In the genomic region with DNA sequence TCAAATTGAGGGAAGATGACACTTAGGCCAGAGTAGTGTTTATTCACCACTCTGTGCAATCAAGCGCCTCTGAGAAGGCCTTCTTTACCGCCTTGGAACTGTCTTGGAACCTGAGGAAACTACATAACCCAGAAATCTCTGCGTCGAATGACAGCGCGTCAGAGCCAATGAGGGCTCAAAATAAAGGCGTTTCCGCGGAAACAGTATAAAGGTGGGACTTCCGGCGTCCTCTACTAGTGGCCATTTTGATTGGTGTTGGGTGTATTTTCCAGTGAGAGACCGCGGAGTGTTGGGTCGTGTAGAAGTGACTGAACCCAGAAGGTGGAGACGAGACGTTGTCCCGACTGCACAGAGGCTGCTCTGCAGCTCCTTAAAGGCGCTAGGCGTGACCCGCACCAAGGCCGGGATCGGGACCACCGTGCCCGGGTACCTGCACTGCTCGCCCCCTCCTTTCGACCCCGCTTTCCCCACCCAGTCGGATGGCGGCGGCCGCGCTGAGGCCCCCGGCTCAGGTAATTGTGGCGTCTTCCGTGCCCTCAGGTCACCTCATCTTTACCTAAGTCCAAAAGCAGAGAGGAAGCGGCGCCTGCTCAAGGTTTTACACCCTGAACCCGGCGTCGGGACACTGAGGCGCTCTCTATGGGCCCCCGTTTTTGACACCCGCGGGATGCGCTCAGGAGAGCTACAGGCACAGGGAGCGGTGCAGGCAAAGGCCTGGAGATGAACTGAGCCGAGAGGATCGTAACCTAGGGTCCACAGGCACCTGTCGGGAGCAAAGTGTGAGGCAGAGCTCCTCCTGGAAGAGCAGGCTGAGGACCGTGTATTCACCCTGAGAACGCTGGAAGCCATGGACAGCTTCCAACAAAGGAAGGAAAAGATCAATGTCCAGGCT, we compare ENCODE assay signal across 1 cellular context.
TF ChIP-seq lines count a peak whose summit lies in the region.

A gene (plus strand): TSS at position 236 of the 892 bp plus-strand sequence. CDS start 244 bp downstream, at position 480.

TF ChIP-seq in HepG2, 621 proteins besides CTCF, POLR2A, EP300 and RAD21 (continued from another document and continues in another):
- TF ChIP-seq, protein P1, sequence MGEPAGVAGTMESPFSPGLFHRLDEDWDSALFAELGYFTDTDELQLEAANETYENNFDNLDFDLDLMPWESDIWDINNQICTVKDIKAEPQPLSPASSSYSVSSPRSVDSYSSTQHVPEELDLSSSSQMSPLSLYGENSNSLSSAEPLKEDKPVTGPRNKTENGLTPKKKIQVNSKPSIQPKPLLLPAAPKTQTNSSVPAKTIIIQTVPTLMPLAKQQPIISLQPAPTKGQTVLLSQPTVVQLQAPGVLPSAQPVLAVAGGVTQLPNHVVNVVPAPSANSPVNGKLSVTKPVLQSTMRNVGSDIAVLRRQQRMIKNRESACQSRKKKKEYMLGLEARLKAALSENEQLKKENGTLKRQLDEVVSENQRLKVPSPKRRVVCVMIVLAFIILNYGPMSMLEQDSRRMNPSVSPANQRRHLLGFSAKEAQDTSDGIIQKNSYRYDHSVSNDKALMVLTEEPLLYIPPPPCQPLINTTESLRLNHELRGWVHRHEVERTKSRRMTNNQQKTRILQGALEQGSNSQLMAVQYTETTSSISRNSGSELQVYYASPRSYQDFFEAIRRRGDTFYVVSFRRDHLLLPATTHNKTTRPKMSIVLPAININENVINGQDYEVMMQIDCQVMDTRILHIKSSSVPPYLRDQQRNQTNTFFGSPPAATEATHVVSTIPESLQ (CRISPR knock-in tag; conservative IDR thresholded peaks at IDR 0.05) = no peak
- TF ChIP-seq, protein P2, sequence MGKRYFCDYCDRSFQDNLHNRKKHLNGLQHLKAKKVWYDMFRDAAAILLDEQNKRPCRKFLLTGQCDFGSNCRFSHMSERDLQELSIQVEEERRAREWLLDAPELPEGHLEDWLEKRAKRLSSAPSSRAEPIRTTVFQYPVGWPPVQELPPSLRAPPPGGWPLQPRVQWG (CRISPR knock-in tag; IDR thresholded peaks at IDR 0.05; ENCODE audit: borderline replicate concordance, low read depth) = no peak
- TF ChIP-seq SOX5 (CRISPR knock-in tag; IDR thresholded peaks at IDR 0.05; ENCODE audit: borderline replicate concordance) = peak; percentile 22; the same call in 1 of the 2 replicates
- TF ChIP-seq, protein P3, sequence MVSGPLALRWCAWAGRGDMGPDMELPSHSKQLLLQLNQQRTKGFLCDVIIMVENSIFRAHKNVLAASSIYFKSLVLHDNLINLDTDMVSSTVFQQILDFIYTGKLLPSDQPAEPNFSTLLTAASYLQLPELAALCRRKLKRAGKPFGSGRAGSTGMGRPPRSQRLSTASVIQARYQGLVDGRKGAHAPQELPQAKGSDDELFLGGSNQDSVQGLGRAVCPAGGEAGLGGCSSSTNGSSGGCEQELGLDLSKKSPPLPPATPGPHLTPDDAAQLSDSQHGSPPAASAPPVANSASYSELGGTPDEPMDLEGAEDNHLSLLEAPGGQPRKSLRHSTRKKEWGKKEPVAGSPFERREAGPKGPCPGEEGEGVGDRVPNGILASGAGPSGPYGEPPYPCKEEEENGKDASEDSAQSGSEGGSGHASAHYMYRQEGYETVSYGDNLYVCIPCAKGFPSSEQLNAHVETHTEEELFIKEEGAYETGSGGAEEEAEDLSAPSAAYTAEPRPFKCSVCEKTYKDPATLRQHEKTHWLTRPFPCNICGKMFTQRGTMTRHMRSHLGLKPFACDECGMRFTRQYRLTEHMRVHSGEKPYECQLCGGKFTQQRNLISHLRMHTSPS (CRISPR knock-in tag; IDR thresholded peaks at IDR 0.05; ENCODE audit: low read depth) = no peak
- peak; percentile 90 for TF ChIP-seq PHF8 (CRISPR knock-in tag; IDR thresholded peaks at IDR 0.05)
- TF ChIP-seq, protein P4, sequence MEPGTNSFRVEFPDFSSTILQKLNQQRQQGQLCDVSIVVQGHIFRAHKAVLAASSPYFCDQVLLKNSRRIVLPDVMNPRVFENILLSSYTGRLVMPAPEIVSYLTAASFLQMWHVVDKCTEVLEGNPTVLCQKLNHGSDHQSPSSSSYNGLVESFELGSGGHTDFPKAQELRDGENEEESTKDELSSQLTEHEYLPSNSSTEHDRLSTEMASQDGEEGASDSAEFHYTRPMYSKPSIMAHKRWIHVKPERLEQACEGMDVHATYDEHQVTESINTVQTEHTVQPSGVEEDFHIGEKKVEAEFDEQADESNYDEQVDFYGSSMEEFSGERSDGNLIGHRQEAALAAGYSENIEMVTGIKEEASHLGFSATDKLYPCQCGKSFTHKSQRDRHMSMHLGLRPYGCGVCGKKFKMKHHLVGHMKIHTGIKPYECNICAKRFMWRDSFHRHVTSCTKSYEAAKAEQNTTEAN (CRISPR knock-in tag; conservative IDR thresholded peaks at IDR 0.05) = peak; percentile 70
- 0 out of 2 replicates have a peak, but pooled peaks have one; percentile 70 for TF ChIP-seq BRD4 (CRISPR knock-in tag; IDR thresholded peaks at IDR 0.05)
- no peak for TF ChIP-seq ZNF121 (CRISPR knock-in tag; IDR thresholded peaks at IDR 0.05)
- TF ChIP-seq, protein P5, sequence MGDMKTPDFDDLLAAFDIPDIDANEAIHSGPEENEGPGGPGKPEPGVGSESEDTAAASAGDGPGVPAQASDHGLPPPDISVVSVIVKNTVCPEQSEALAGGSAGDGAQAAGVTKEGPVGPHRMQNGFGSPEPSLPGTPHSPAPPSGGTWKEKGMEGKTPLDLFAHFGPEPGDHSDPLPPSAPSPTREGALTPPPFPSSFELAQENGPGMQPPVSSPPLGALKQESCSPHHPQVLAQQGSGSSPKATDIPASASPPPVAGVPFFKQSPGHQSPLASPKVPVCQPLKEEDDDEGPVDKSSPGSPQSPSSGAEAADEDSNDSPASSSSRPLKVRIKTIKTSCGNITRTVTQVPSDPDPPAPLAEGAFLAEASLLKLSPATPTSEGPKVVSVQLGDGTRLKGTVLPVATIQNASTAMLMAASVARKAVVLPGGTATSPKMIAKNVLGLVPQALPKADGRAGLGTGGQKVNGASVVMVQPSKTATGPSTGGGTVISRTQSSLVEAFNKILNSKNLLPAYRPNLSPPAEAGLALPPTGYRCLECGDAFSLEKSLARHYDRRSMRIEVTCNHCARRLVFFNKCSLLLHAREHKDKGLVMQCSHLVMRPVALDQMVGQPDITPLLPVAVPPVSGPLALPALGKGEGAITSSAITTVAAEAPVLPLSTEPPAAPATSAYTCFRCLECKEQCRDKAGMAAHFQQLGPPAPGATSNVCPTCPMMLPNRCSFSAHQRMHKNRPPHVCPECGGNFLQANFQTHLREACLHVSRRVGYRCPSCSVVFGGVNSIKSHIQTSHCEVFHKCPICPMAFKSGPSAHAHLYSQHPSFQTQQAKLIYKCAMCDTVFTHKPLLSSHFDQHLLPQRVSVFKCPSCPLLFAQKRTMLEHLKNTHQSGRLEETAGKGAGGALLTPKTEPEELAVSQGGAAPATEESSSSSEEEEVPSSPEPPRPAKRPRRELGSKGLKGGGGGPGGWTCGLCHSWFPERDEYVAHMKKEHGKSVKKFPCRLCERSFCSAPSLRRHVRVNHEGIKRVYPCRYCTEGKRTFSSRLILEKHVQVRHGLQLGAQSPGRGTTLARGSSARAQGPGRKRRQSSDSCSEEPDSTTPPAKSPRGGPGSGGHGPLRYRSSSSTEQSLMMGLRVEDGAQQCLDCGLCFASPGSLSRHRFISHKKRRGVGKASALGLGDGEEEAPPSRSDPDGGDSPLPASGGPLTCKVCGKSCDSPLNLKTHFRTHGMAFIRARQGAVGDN (CRISPR knock-in tag; IDR thresholded peaks at IDR 0.05) = peak; percentile 77
- TF ChIP-seq, protein P6, sequence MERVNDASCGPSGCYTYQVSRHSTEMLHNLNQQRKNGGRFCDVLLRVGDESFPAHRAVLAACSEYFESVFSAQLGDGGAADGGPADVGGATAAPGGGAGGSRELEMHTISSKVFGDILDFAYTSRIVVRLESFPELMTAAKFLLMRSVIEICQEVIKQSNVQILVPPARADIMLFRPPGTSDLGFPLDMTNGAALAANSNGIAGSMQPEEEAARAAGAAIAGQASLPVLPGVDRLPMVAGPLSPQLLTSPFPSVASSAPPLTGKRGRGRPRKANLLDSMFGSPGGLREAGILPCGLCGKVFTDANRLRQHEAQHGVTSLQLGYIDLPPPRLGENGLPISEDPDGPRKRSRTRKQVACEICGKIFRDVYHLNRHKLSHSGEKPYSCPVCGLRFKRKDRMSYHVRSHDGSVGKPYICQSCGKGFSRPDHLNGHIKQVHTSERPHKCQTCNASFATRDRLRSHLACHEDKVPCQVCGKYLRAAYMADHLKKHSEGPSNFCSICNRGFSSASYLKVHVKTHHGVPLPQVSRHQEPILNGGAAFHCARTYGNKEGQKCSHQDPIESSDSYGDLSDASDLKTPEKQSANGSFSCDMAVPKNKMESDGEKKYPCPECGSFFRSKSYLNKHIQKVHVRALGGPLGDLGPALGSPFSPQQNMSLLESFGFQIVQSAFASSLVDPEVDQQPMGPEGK (CRISPR knock-in tag; IDR thresholded peaks at IDR 0.05) = peak; percentile 12; the same call in 1 of the 2 replicates
- TF ChIP-seq ZKSCAN8 (CRISPR knock-in tag; IDR thresholded peaks at IDR 0.05; ENCODE audit: borderline replicate concordance) = no peak
- TF ChIP-seq KMT2B (CRISPR knock-in tag; IDR thresholded peaks at IDR 0.05) = peak; percentile 74
- TF ChIP-seq, protein P7, sequence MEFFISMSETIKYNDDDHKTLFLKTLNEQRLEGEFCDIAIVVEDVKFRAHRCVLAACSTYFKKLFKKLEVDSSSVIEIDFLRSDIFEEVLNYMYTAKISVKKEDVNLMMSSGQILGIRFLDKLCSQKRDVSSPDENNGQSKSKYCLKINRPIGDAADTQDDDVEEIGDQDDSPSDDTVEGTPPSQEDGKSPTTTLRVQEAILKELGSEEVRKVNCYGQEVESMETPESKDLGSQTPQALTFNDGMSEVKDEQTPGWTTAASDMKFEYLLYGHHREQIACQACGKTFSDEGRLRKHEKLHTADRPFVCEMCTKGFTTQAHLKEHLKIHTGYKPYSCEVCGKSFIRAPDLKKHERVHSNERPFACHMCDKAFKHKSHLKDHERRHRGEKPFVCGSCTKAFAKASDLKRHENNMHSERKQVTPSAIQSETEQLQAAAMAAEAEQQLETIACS (CRISPR knock-in tag; IDR thresholded peaks at IDR 0.05) = 0 out of 2 replicates have a peak, but pooled peaks have one; percentile 44
- TF ChIP-seq, protein P8, sequence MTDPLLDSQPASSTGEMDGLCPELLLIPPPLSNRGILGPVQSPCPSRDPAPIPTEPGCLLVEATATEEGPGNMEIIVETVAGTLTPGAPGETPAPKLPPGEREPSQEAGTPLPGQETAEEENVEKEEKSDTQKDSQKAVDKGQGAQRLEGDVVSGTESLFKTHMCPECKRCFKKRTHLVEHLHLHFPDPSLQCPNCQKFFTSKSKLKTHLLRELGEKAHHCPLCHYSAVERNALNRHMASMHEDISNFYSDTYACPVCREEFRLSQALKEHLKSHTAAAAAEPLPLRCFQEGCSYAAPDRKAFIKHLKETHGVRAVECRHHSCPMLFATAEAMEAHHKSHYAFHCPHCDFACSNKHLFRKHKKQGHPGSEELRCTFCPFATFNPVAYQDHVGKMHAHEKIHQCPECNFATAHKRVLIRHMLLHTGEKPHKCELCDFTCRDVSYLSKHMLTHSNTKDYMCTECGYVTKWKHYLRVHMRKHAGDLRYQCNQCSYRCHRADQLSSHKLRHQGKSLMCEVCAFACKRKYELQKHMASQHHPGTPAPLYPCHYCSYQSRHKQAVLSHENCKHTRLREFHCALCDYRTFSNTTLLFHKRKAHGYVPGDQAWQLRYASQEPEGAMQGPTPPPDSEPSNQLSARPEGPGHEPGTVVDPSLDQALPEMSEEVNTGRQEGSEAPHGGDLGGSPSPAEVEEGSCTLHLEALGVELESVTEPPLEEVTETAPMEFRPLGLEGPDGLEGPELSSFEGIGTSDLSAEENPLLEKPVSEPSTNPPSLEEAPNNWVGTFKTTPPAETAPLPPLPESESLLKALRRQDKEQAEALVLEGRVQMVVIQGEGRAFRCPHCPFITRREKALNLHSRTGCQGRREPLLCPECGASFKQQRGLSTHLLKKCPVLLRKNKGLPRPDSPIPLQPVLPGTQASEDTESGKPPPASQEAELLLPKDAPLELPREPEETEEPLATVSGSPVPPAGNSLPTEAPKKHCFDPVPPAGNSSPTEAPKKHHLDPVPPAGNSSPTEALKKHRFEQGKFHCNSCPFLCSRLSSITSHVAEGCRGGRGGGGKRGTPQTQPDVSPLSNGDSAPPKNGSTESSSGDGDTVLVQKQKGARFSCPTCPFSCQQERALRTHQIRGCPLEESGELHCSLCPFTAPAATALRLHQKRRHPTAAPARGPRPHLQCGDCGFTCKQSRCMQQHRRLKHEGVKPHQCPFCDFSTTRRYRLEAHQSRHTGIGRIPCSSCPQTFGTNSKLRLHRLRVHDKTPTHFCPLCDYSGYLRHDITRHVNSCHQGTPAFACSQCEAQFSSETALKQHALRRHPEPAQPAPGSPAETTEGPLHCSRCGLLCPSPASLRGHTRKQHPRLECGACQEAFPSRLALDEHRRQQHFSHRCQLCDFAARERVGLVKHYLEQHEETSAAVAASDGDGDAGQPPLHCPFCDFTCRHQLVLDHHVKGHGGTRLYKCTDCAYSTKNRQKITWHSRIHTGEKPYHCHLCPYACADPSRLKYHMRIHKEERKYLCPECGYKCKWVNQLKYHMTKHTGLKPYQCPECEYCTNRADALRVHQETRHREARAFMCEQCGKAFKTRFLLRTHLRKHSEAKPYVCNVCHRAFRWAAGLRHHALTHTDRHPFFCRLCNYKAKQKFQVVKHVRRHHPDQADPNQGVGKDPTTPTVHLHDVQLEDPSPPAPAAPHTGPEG (CRISPR knock-in tag; IDR thresholded peaks at IDR 0.05) = peak; percentile 57; the same call in 1 of the 2 replicates
- TF ChIP-seq, protein P9, sequence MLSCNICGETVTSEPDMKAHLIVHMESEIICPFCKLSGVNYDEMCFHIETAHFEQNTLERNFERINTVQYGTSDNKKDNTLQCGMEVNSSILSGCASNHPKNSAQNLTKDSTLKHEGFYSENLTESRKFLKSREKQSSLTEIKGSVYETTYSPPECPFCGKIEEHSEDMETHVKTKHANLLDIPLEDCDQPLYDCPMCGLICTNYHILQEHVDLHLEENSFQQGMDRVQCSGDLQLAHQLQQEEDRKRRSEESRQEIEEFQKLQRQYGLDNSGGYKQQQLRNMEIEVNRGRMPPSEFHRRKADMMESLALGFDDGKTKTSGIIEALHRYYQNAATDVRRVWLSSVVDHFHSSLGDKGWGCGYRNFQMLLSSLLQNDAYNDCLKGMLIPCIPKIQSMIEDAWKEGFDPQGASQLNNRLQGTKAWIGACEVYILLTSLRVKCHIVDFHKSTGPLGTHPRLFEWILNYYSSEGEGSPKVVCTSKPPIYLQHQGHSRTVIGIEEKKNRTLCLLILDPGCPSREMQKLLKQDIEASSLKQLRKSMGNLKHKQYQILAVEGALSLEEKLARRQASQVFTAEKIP (CRISPR knock-in tag; IDR thresholded peaks at IDR 0.05; ENCODE audit: borderline replicate concordance) = no peak
- 0 out of 2 replicates have a peak, but pooled peaks have one; percentile 38 for TF ChIP-seq ZNF746 (CRISPR knock-in tag; IDR thresholded peaks at IDR 0.05)
- TF ChIP-seq ZNF766 (CRISPR knock-in tag; IDR thresholded peaks at IDR 0.05; ENCODE audit: borderline replicate concordance) = peak; percentile 46; the same call in 1 of the 2 replicates
- no peak for TF ChIP-seq HHEX (CRISPR knock-in tag; IDR thresholded peaks at IDR 0.05)
- 0 out of 2 replicates have a peak, but pooled peaks have one; percentile 48 for TF ChIP-seq ZNF33B (CRISPR knock-in tag; IDR thresholded peaks at IDR 0.05)
- TF ChIP-seq NFATC3 (CRISPR knock-in tag; IDR thresholded peaks at IDR 0.05) = 0 out of 2 replicates have a peak, but pooled peaks have one; percentile 41
- TF ChIP-seq, protein P10, sequence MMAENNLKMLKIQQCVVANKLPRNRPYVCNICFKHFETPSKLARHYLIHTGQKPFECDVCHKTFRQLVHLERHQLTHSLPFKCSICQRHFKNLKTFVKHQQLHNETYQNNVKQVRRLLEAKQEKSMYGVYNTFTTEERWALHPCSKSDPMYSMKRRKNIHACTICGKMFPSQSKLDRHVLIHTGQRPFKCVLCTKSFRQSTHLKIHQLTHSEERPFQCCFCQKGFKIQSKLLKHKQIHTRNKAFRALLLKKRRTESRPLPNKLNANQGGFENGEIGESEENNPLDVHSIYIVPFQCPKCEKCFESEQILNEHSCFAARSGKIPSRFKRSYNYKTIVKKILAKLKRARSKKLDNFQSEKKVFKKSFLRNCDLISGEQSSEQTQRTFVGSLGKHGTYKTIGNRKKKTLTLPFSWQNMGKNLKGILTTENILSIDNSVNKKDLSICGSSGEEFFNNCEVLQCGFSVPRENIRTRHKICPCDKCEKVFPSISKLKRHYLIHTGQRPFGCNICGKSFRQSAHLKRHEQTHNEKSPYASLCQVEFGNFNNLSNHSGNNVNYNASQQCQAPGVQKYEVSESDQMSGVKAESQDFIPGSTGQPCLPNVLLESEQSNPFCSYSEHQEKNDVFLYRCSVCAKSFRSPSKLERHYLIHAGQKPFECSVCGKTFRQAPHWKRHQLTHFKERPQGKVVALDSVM (CRISPR knock-in tag; IDR thresholded peaks at IDR 0.05) = no peak
